Comparison of ENCODE assay signal across 23 cellular contexts in genomic region chr3:174276826-174277225, GRCh38.
DNase-seq lines count a peak whose midpoint lies in the region; ATAC-seq, FAIRE-seq and TF ChIP-seq lines count a peak whose summit lies in the region.
"Had no signal": no experiment of that assay in that cellular context is flagged by ENCODE, and none has a peak within 500 bp of the region (broad histone marks: within the 10 kb centered on the region; RNA-seq: fewer than 3 reads in every experiment).

No MANE protein-coding gene starts in this region.

- no peaks in the 10 kb centered on the region for H4K20me1 ChIP-seq in astrocyte (ENCODE audit: insufficient read depth, low read length)
- H4K20me1 ChIP-seq: BLaER1 had no signal

- H3K36me3 Mint-ChIP-seq in astrocyte (ENCODE audit: low read depth, unreplicated experiment), result no peaks in the 10 kb centered on the region
- H3K36me3 Mint-ChIP-seq: CD4-positive, CD25-positive, alpha-beta regulatory T cell; CD8-positive, alpha-beta T cell had no signal

- H3K4me3 Mint-ChIP-seq in astrocyte (ENCODE audit: unreplicated experiment), result no peak overlapping the region
- H3K4me3 Mint-ChIP-seq: B cell; CD4-positive, CD25-positive, alpha-beta regulatory T cell; CD8-positive, alpha-beta T cell; GM23338; H9 had no signal

- H3K27me3 Mint-ChIP-seq in astrocyte (ENCODE audit: low read depth, unreplicated experiment), result no peaks in the 10 kb centered on the region
- H3K27me3 Mint-ChIP-seq: B cell; CD4-positive, CD25-positive, alpha-beta regulatory T cell had no signal

- H3K4me3 ChIP-seq in astrocyte (ENCODE audit: insufficient read depth, low read depth, low read length), result no peak overlapping the region
- H3K4me3 ChIP-seq: BLaER1, GM23338 had no signal

- no peaks in the 10 kb centered on the region for H3K9me3 ChIP-seq in astrocyte (ENCODE audit: insufficient read depth, low read depth, low read length)
- H3K9me3 ChIP-seq: BLaER1, Caco-2 had no signal

- H3K4me1 ChIP-seq in astrocyte (ENCODE audit: insufficient read depth, low read length), result no peaks in the 10 kb centered on the region
- H3K4me1 ChIP-seq: BLaER1 had no signal

- TF ChIP-seq CTCF in astrocyte (IDR thresholded peaks at IDR 0.05; ENCODE audit: insufficient read depth, low read depth, low read length), result no peak

- ATAC-seq in Right ventricle myocardium inferior, result no peak
- ATAC-seq: CD8-positive, alpha-beta T cell; GM23338; HCT116 had no signal

- H2AFZ ChIP-seq in astrocyte (ENCODE audit: low read depth, low read length), result no peak overlapping the region
- H2AFZ ChIP-seq: GM23338 had no signal

- H3K27me3 ChIP-seq in astrocyte (ENCODE audit: insufficient read depth, low read length), result no peaks in the 10 kb centered on the region
- H3K27me3 ChIP-seq: BLaER1 had no signal

- H3K27ac ChIP-seq in astrocyte (ENCODE audit: low read depth, low read length), result no peak overlapping the region
- H3K27ac ChIP-seq: 22Rv1, BLaER1, C4-2B had no signal

- H3K4me1 Mint-ChIP-seq in astrocyte (ENCODE audit: low read depth, unreplicated experiment), result no peaks in the 10 kb centered on the region
- H3K4me1 Mint-ChIP-seq: B cell; CD4-positive, CD25-positive, alpha-beta regulatory T cell had no signal

- peak; percentile 9 for FAIRE-seq in astrocyte (lab: Jason Lieb, UNC)
- FAIRE-seq: GM12891, GM18507 had no signal

- DNase-seq in DMS53 (lab: John Stamatoyannopoulos, UW), result peak; percentile 54
- no peak for DNase-seq in DMS53 treated with DMSO at 0.1 percent for 48 hours (lab: John Stamatoyannopoulos, UW; ENCODE audit: unreplicated experiment)
- DNase-seq in NCI-H2081 treated with DMSO at 0.1 percent for 48 hours (lab: John Stamatoyannopoulos, UW), result peak; percentile 4
- DNase-seq in NCI-H748 treated with DMSO at 0.1 percent for 48 hours (lab: John Stamatoyannopoulos, UW), result peak; percentile 36
- DNase-seq in astrocyte (ENCODE audit: low read depth), result no peak
- DNase-seq in Right ventricle myocardium inferior (ENCODE audit: missing footprints), result no peak
- no peak for DNase-seq in effector CD4-positive, alpha-beta T cell
- DNase-seq in activated effector memory CD4-positive, alpha-beta T cell treated with Interleukin-2 at 50 U/mL for 16 hours, result no peak
- DNase-seq: Caco-2; CD4-positive, CD25-positive, alpha-beta regulatory T cell; CD8-positive, alpha-beta T cell; DMS153; DMS79 treated with DMSO at 0.1 percent for 48 hours; GF-D8; H9 had no signal

- H3K79me2 ChIP-seq in astrocyte (ENCODE audit: insufficient read depth, low read length), result no peaks in the 10 kb centered on the region

- no peaks in the 10 kb centered on the region for H3K36me3 ChIP-seq in astrocyte (ENCODE audit: insufficient read depth, low read length)
- H3K36me3 ChIP-seq: BLaER1 had no signal

- no peak overlapping the region for H3K4me2 ChIP-seq in astrocyte (ENCODE audit: low read length)
- H3K4me2 ChIP-seq: BLaER1, GM23338 had no signal

- H3K9me3 Mint-ChIP-seq in astrocyte (ENCODE audit: unreplicated experiment), result no peaks in the 10 kb centered on the region
- H3K9me3 Mint-ChIP-seq: CD8-positive, alpha-beta T cell; GM23338; H9 had no signal

- H3K27ac Mint-ChIP-seq in astrocyte (ENCODE audit: unreplicated experiment), result no peak overlapping the region
- H3K27ac Mint-ChIP-seq: B cell; CD4-positive, CD25-positive, alpha-beta regulatory T cell; CD8-positive, alpha-beta T cell; GM23338 had no signal

- intact Hi-C loops in Right ventricle myocardium inferior (cut with DNase I), result no loop called here

- no peak overlapping the region for H3K9ac ChIP-seq in astrocyte (ENCODE audit: low read length)
- H3K9ac ChIP-seq: BLaER1 had no signal

Comparison
In these comparisons a context has a peak if more than half of its experiments do, and no peak if none do; other contexts are left out.
1. DNase-seq: peak in DMS53 (single experiment), NCI-H2081 treated with DMSO at 0.1 percent for 48 hours (single experiment) and NCI-H748 treated with DMSO at 0.1 percent for 48 hours (single experiment); none in DMS53 treated with DMSO at 0.1 percent for 48 hours (single experiment), astrocyte (single experiment), Right ventricle myocardium inferior (single experiment), effector CD4-positive, alpha-beta T cell (single experiment) and activated effector memory CD4-positive, alpha-beta T cell treated with Interleukin-2 at 50 U/mL for 16 hours (single experiment).